Comparison of ENCODE assay signal across 8 cellular contexts in the genomic region with DNA sequence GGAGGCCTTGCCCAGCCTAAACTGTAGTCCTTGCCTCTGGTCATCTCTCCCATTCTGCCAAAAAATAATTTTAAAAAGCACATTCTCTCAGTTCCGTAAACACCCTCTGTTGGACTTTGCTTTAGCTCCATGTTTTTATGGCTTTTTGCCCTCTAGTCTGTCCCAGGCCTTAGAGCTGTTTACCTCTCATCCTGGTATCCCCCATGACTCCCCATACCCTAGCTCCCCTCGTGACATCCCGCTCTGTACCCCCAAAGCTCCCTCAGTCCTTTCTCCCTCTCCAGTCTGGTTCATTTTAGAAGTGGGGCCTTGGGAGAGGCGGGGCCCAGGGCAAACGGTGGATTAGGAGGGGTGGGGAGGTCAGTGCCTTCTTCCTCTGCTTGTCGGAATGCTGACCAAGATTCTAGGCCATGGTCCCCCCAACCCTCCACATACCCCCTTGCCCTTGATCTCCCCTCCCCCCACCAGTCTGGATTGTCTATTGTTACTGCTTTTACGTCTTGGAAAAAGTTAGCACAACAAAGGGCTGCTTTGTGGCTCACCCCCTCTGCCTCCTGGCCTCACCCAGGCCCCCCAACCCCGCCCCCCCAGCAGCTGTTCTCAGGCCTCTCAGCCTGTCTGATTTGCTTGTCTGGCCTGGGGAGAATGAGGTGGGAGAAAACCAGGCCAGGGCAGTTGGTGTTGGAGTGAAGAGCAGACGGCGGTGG. TPM values are rescaled to one million over a fixed set of nuclear protein-coding genes. Genes with fewer than 3 reads are reported as not detected.
DNase-seq lines count a peak whose midpoint lies in the region; ATAC-seq, FAIRE-seq and TF ChIP-seq lines count a peak whose summit lies in the region.

No MANE protein-coding gene starts in this region.

- H3K4me3 ChIP-seq in colonic mucosa = peak overlapping the region; percentile 86
- H3K4me3 ChIP-seq in mucosa of rectum (ENCODE audit: low read length in 2 of 2) = peak overlapping the region; percentile 75 to 82
- H3K4me3 ChIP-seq in tibial artery = peak overlapping the region; percentile 70 to 97

- peak overlapping the region; percentile 96 for H3K27ac ChIP-seq in colonic mucosa
- H3K27ac ChIP-seq in mucosa of rectum (ENCODE audit: low read depth in 2 of 2, low read length in 2 of 2) = peak overlapping the region; percentile 92 to 95
- H3K27ac ChIP-seq in tibial artery = peak overlapping the region; percentile 96

- H3K4me1 ChIP-seq in colonic mucosa = peaks cover 36% of the 10 kb centered on the region
- H3K4me1 ChIP-seq in mucosa of rectum (ENCODE audit: control insufficient read depth in 2 of 2, insufficient read depth in 2 of 2, low read length in 2 of 2) = peaks cover 59 to 72% of the 10 kb centered on the region in 2 donors
- peaks cover 0 to 83% (median 73%) of the 10 kb centered on the region in 4 donors for H3K4me1 ChIP-seq in tibial artery

- peaks cover 70% of the 10 kb centered on the region for H3K4me1 Mint-ChIP-seq in activated CD4-positive, alpha-beta memory T cell treated with anti-CD3 and anti-CD28 coated beads, Interleukin-2, amount 10 ng/mL, durations not matched to agents 7 days and 5 days
- H3K4me1 Mint-ChIP-seq in activated CD4-positive, alpha-beta memory T cell treated with anti-CD3 and anti-CD28 coated beads for 36 hours (ENCODE audit: low read depth) = peaks cover 50% of the 10 kb centered on the region

- H3K27ac Mint-ChIP-seq in activated CD4-positive, alpha-beta memory T cell treated with anti-CD3 and anti-CD28 coated beads, Interleukin-2, amount 10 ng/mL, durations not matched to agents 7 days and 5 days = peak overlapping the region; percentile 9
- H3K27ac Mint-ChIP-seq in activated CD4-positive, alpha-beta memory T cell treated with anti-CD3 and anti-CD28 coated beads for 36 hours = no peak overlapping the region

- H3K9ac ChIP-seq in colonic mucosa (ENCODE audit: low read depth in 2 of 2, low read length in 2 of 2) = peak overlapping the region; percentile 57 to 96
- H3K9ac ChIP-seq in mucosa of rectum (ENCODE audit: low read depth in 1 of 2, low read length in 2 of 2) = peak overlapping the region; percentile 91 to 94

- FAIRE-seq in GM12891 (lab: Jason Lieb, UNC) = no peak

- CTCF ChIA-PET in activated CD4-positive, alpha-beta memory T cell treated with anti-CD3 and anti-CD28 coated beads, Interleukin-2, amount 10 ng/mL, durations not matched to agents 7 days and 5 days (lab: Charles Lee) = interaction anchor here (0.7 to 2.4 kb wide), 5 partner anchors 9 to 44 kb away, joined by 3 to 10 read pairs (median 3); no protein-coding TSS in a partner anchor
- CTCF ChIA-PET in activated CD4-positive, alpha-beta memory T cell treated with anti-CD3 and anti-CD28 coated beads for 36 hours (lab: Charles Lee) = interaction anchor here (0.5 to 4.0 kb wide), 10 partner anchors 8 to 144 kb away, joined by 3 to 36 read pairs (median 4); no protein-coding TSS in a partner anchor

- H3K27me3 Mint-ChIP-seq in activated CD4-positive, alpha-beta memory T cell treated with anti-CD3 and anti-CD28 coated beads, Interleukin-2, amount 10 ng/mL, durations not matched to agents 7 days and 5 days = no peaks in the 10 kb centered on the region
- no peaks in the 10 kb centered on the region for H3K27me3 Mint-ChIP-seq in activated CD4-positive, alpha-beta memory T cell treated with anti-CD3 and anti-CD28 coated beads for 36 hours

- intact Hi-C loops in activated CD4-positive, alpha-beta memory T cell treated with anti-CD3 and anti-CD28 coated beads for 36 hours (cut with micrococcal nuclease) = no loop called here
- intact Hi-C loops in colonic mucosa (cut with DNase I) = loop anchor here (2.0 kb wide), 1 partner anchor 39 kb away; no protein-coding TSS in a partner anchor
- intact Hi-C loops in tibial artery (cut with DNase I; ENCODE audit: low total_unique reads) = no loop called here

- H3K4me3 Mint-ChIP-seq in activated CD4-positive, alpha-beta memory T cell treated with anti-CD3 and anti-CD28 coated beads, Interleukin-2, amount 10 ng/mL, durations not matched to agents 7 days and 5 days = no peak overlapping the region
- H3K4me3 Mint-ChIP-seq in activated CD4-positive, alpha-beta memory T cell treated with anti-CD3 and anti-CD28 coated beads for 36 hours = no peak overlapping the region

- no peak for DNase-seq in activated CD4-positive, alpha-beta memory T cell treated with anti-CD3 and anti-CD28 coated beads, Interleukin-2, amount 10 ng/mL, durations not matched to agents 7 days and 5 days
- DNase-seq in activated CD4-positive, alpha-beta memory T cell treated with anti-CD3 and anti-CD28 coated beads for 36 hours = no peak
- DNase-seq in colonic mucosa (peak; percentile 50), tibial artery (peak in 1 of 2 donors; percentile 19), GM12891 (ENCODE audit: insufficient read length, low spot score) (no peak)

- H3K27me3 ChIP-seq in colonic mucosa = no peaks in the 10 kb centered on the region
- no peaks in the 10 kb centered on the region for H3K27me3 ChIP-seq in mucosa of rectum (ENCODE audit: control insufficient read depth in 2 of 2, insufficient read depth in 2 of 2, low read length in 2 of 2)
- no peaks in the 10 kb centered on the region for H3K27me3 ChIP-seq in tibial artery

- no peak for TF ChIP-seq POLR2A in GM12891 (IDR thresholded peaks at IDR 0.05; ENCODE audit: low read depth, low read length)

- H3K9me3 Mint-ChIP-seq in activated CD4-positive, alpha-beta memory T cell treated with anti-CD3 and anti-CD28 coated beads, Interleukin-2, amount 10 ng/mL, durations not matched to agents 7 days and 5 days = no peaks in the 10 kb centered on the region
- H3K9me3 Mint-ChIP-seq in activated CD4-positive, alpha-beta memory T cell treated with anti-CD3 and anti-CD28 coated beads for 36 hours = no peaks in the 10 kb centered on the region

- TF ChIP-seq CTCF in colonic mucosa (IDR thresholded peaks at IDR 0.05) (no peak), tibial artery (IDR thresholded peaks at IDR 0.05) (no peak)

- POLR2A ChIA-PET in activated CD4-positive, alpha-beta memory T cell treated with anti-CD3 and anti-CD28 coated beads, Interleukin-2, amount 10 ng/mL, durations not matched to agents 7 days and 5 days (lab: Charles Lee) = interaction anchor here (0.6 to 3.6 kb wide), 14 partner anchors 9 to 233 kb away, joined by 3 to 14 read pairs (median 4); partner anchors contain the start of genes CDC6 and WIPF2
- POLR2A ChIA-PET in activated CD4-positive, alpha-beta memory T cell treated with anti-CD3 and anti-CD28 coated beads for 36 hours (lab: Charles Lee) = interaction anchor here (1.0 kb wide), 1 partner anchor 128 kb away, joined by 3 read pairs; the partner anchor contains the start of gene WIPF2

- H3K36me3 Mint-ChIP-seq in activated CD4-positive, alpha-beta memory T cell treated with anti-CD3 and anti-CD28 coated beads, Interleukin-2, amount 10 ng/mL, durations not matched to agents 7 days and 5 days (ENCODE audit: low read depth) = peaks cover 41% of the 10 kb centered on the region
- peaks cover 18% of the 10 kb centered on the region for H3K36me3 Mint-ChIP-seq in activated CD4-positive, alpha-beta memory T cell treated with anti-CD3 and anti-CD28 coated beads for 36 hours

- H3K36me3 ChIP-seq in colonic mucosa = no peaks in the 10 kb centered on the region
- H3K36me3 ChIP-seq in mucosa of rectum (ENCODE audit: control insufficient read depth in 2 of 2, insufficient read depth in 2 of 2, low read length in 2 of 2) = peaks cover 13 to 21% of the 10 kb centered on the region in 2 donors
- peaks cover 0 to 29% (median 25%) of the 10 kb centered on the region in 3 donors for H3K36me3 ChIP-seq in tibial artery

- no peaks in the 10 kb centered on the region for H3K9me3 ChIP-seq in colonic mucosa
- no peaks in the 10 kb centered on the region for H3K9me3 ChIP-seq in mucosa of rectum (ENCODE audit: control insufficient read depth in 2 of 2, low read length in 2 of 2)
- H3K9me3 ChIP-seq in tibial artery = no peaks in the 10 kb centered on the region

- ATAC-seq in GM19452 (IDR thresholded peaks at IDR 0.05; ENCODE audit: unreplicated experiment) (no peak), HG03521 (IDR thresholded peaks at IDR 0.05; ENCODE audit: unreplicated experiment) (no peak)

TF ChIP-seq in GM12891, 5 proteins besides CTCF, POLR2A, EP300 and RAD21:
- TF ChIP-seq POU2F2 (IDR thresholded peaks at IDR 0.05; ENCODE audit: low read depth, low read length) (no peak), PAX5 (IDR thresholded peaks at IDR 0.05; ENCODE audit: insufficient read depth, low read length, severe bottlenecking) (no peak), TAF1 (IDR thresholded peaks at IDR 0.05; ENCODE audit: low read depth, low read length) (no peak), POLR2AphosphoS5 (IDR thresholded peaks at IDR 0.05; ENCODE audit: low read depth, low read length) (no peak), SPI1 (IDR thresholded peaks at IDR 0.05; ENCODE audit: low read depth, low read length) (no peak)
TF ChIP-seq in GM12891: peak in this region for 0.

RNA-seq across cellular contexts. Expression of gene GJD3, which starts 18.3 kb away (rescaled TPM):
- total RNA-seq in activated CD4-positive, alpha-beta memory T cell treated with anti-CD3 and anti-CD28 coated beads, Interleukin-2, amount 10 ng/mL, durations not matched to agents 7 days and 5 days = not detected
- under 1 TPM in 1 of 2 experiments, not detected in 1; 0.27 TPM for total RNA-seq in activated CD4-positive, alpha-beta memory T cell treated with anti-CD3 and anti-CD28 coated beads for 36 hours
- total RNA-seq in colonic mucosa = under 1 TPM; 0.40 to 0.85 TPM
- polyA plus RNA-seq in GM12891 (2012; ENCODE audit: low read depth, missing spikeins) = 0.21 TPM

RNA-seq across cellular contexts. Expression of gene RARA, which starts 37.2 kb away (rescaled TPM):
- total RNA-seq in activated CD4-positive, alpha-beta memory T cell treated with anti-CD3 and anti-CD28 coated beads, Interleukin-2, amount 10 ng/mL, durations not matched to agents 7 days and 5 days = 10 to 100 TPM; 65.2 to 65.5 TPM
- total RNA-seq in activated CD4-positive, alpha-beta memory T cell treated with anti-CD3 and anti-CD28 coated beads for 36 hours = 10 to 100 TPM; 31.2 TPM
- 10 to 100 TPM; 25.6 to 46.7 TPM for total RNA-seq in colonic mucosa
- polyA plus RNA-seq in GM12891 (2012; ENCODE audit: low read depth, missing spikeins) = 24.8 TPM

RNA-seq across cellular contexts. Expression of gene CDC6, which starts 58.5 kb away (rescaled TPM):
- total RNA-seq in activated CD4-positive, alpha-beta memory T cell treated with anti-CD3 and anti-CD28 coated beads, Interleukin-2, amount 10 ng/mL, durations not matched to agents 7 days and 5 days = 10 to 100 TPM; 67.5 to 69.9 TPM
- 10 to 100 TPM; 95.6 to 95.7 TPM for total RNA-seq in activated CD4-positive, alpha-beta memory T cell treated with anti-CD3 and anti-CD28 coated beads for 36 hours
- 10 to 100 TPM in 1 of 2 donors, 1 to 10 TPM in 1; 8.5 to 40.8 TPM for total RNA-seq in colonic mucosa
- polyA plus RNA-seq in GM12891 (2012; ENCODE audit: low read depth, missing spikeins) = 21.1 TPM
